2 cellular contexts compared by ENCODE assay signal in genomic region chr11:61232559-61232958, GRCh38. TPM values are rescaled to one million over a fixed set of nuclear protein-coding genes. Genes with fewer than 3 reads are reported as not detected.
"Had no signal": no experiment of that assay in that cellular context is flagged by ENCODE, and none has a peak within 500 bp of the region (broad histone marks: within the 10 kb centered on the region; RNA-seq: fewer than 3 reads in every experiment).

No MANE protein-coding gene starts in this region.

RNA-seq across cellular contexts. Expression of gene PGA5, which starts 8.4 kb away (rescaled TPM):
- total RNA-seq: G401, GM12878 had no signal
- polyA plus RNA-seq: GM12878 had no signal

RNA-seq across cellular contexts. Expression of gene PGA4, which starts 10.4 kb away (rescaled TPM):
- total RNA-seq: G401, GM12878 had no signal
- polyA plus RNA-seq: GM12878 had no signal

RNA-seq across cellular contexts. Expression of gene PGA3, which starts 29.2 kb away (rescaled TPM):
- total RNA-seq: G401, GM12878 had no signal
- polyA plus RNA-seq: GM12878 had no signal
